1 cellular context compared by ENCODE assay signal in genomic region chr4:105189855-105190650, GRCh38.
TF ChIP-seq lines count a peak whose summit lies in the region.

No MANE protein-coding gene starts in this region.

TF ChIP-seq in WTC11, 78 proteins besides CTCF, POLR2A, EP300 and RAD21 (continued from another document):
- TF ChIP-seq ZNF425 (CRISPR knock-in tag; conservative IDR thresholded peaks at IDR 0.05) (no peak), MAX (CRISPR knock-in tag; IDR thresholded peaks at IDR 0.05) (no peak), ZBTB43 (CRISPR knock-in tag; IDR thresholded peaks at IDR 0.05) (no peak), TP53 (CRISPR knock-in tag; IDR thresholded peaks at IDR 0.05) (no peak), RELA (CRISPR knock-in tag; IDR thresholded peaks at IDR 0.05; ENCODE audit: borderline replicate concordance) (no peak), ZNF138 (CRISPR knock-in tag; conservative IDR thresholded peaks at IDR 0.05) (no peak), TCF7 (CRISPR knock-in tag; IDR thresholded peaks at IDR 0.05; ENCODE audit: low read depth) (no peak)
